1 cellular context compared by ENCODE assay signal in genomic region chr15:78992416-78993256, GRCh38.
TF ChIP-seq lines count a peak whose summit lies in the region.

No MANE protein-coding gene starts in this region.

TF ChIP-seq in SK-N-SH treated with all-trans-retinoic acid at 6 μM for 48 hours, 23 proteins besides CTCF, POLR2A, EP300 and RAD21 (continued from another document):
- TF ChIP-seq CSRNP3 (CRISPR knock-in tag; IDR thresholded peaks at IDR 0.05) (no peak), BACH2 (CRISPR knock-in tag; IDR thresholded peaks at IDR 0.05; ENCODE audit: borderline replicate concordance) (no peak), TCF4 (CRISPR knock-in tag; IDR thresholded peaks at IDR 0.05; ENCODE audit: borderline replicate concordance) (no peak)
TF ChIP-seq in SK-N-SH treated with all-trans-retinoic acid at 6 μM for 48 hours: peak in this region for 0.
